2 cellular contexts compared by ENCODE assay signal in the genomic region with DNA sequence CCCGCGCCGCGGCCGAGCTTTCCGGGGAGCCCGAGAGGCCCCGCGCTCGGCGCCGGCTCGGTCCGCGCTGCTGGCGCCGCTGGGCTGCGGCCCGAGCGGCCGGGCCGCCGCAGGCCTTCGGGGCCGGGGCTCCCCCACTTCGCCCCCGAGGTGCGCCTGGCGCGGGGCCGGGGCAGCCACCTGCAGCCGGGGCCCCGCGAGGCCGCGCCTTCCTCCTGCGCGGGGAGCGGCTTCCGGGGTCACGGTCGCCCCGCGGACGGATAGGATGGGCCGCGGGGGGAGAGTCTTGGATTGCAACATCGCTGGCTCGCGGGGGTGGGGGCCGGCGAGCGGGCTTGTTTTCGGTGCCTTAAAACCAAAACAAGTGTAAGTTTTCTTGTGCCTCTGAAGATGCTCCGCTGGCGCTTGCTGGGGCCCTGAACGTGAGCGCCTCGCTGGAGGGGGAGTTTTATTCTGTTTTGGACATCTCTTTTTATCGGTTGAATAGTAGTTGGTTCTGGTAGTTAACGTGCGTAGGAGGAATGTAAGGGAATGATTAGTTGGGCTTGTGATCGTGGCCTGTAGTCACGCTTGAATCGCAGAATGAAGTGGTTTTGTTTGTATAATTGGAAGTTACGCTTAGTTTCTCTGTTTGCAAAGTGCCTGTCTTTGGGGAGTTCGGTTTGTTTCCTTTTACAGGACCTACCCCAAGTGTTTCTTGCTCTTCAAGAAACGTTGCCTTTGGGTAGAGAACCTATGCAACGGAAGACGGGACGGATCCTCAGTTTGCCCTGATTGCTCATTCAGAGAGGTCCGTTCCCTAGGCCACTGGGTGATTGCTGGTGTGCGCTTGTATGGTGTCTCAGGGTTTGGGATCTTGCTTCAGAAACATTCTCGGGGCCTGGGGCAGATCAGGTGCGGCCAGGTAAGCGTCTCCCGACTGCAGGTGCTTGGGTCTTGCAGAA.
TF ChIP-seq lines count a peak whose summit lies in the region.

No MANE protein-coding gene starts in this region.

TF ChIP-seq in A549, 52 proteins besides CTCF, POLR2A, EP300 and RAD21:
- TF ChIP-seq TFCP2L1 (CRISPR knock-in tag; IDR thresholded peaks at IDR 0.05) (0 out of 2 replicates have a peak, but pooled peaks have one; percentile 30), JUNB (IDR thresholded peaks at IDR 0.05) (no peak), CEBPB (IDR thresholded peaks at IDR 0.05) (peak; percentile 67 to 83; a peak in 3 of 4 replicates), MYC (IDR thresholded peaks at IDR 0.05; ENCODE audit: borderline replicate concordance, low read length) (no peak), SMC3 (IDR thresholded peaks at IDR 0.05) (no peak)
- TF ChIP-seq, protein P1, sequence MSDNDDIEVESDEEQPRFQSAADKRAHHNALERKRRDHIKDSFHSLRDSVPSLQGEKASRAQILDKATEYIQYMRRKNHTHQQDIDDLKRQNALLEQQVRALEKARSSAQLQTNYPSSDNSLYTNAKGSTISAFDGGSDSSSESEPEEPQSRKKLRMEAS (IDR thresholded peaks at IDR 0.05): peak; percentile 14
- TF ChIP-seq, protein P2, sequence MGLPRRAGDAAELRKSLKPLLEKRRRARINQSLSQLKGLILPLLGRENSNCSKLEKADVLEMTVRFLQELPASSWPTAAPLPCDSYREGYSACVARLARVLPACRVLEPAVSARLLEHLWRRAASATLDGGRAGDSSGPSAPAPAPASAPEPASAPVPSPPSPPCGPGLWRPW (IDR thresholded peaks at IDR 0.05): no peak
TF ChIP-seq in A549: peak in this region for 3.

TF ChIP-seq in H1, 55 proteins besides CTCF, POLR2A, EP300 and RAD21:
- peak; percentile 16 to 21; a peak in 1 of 4 replicates for TF ChIP-seq SIN3A (conservative IDR thresholded peaks at IDR 0.05 in 1 of 2, IDR thresholded peaks at IDR 0.05 in 1 of 2; ENCODE audit: low read depth in 1 of 2, low read length in 2 of 2)
- TF ChIP-seq BCL11A (IDR thresholded peaks at IDR 0.05; ENCODE audit: low read depth in 2 of 2, low read length in 2 of 2): no peak
- no peak for TF ChIP-seq KDM5A (IDR thresholded peaks at IDR 0.05; ENCODE audit: low read length)
- TF ChIP-seq SIRT6 (IDR thresholded peaks at IDR 0.05; ENCODE audit: low read length): no peak
- TF ChIP-seq CEBPB (IDR thresholded peaks at IDR 0.05; ENCODE audit: low read depth, low read length): peak; percentile 82
